ENCODE assay signal across 1 cellular context in the genomic region with DNA sequence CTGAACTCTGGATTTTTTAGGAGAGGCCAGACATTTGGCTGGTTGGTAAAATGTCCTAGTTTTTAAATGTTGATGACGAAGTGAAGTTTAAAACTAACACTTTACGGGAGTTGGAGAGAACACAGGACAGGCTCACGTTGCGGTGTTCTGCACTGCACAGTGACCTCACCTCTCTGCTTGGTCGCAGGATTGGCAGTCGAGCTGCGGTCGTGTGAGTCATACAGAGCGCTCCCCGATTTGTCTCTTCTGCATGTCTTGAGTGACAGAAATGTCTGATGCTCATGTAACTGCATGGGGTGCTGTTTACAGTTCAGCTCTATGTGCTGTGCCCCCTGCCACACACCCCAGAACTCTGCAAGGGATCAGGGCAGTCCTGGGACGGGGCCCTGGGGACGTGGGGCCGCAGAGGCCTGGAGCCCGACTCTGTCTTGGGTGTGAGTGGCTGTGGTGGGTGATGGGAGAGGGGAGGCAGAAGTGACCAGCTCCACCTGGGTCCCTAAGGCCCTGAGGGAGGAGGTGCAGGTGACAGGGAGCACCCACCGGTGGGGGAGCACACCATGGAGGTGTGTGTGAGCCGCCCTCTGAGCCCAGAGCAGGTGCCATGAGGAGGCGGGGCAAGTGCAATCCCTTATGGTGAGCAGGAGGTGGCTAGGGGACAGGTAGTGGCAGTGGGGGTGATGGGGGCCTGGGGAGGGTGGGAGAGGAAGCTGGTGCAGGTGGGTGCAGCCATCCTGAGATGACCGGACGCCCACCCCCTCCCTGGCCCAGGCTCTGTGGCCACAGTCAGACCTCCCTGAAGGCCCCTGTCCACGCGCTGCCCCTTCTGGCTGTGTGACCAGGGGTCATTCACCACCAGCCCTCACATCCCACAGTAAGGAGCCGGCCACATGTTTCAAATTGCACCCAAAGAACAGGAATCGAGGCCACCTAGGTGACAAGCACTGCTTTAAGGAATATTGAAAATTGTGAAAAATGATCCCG.
TF ChIP-seq lines count a peak whose summit lies in the region.

No MANE protein-coding gene starts in this region.

TF ChIP-seq in HepG2, 621 proteins besides CTCF, POLR2A, EP300 and RAD21 (continued from another document):
- TF ChIP-seq, protein P1, sequence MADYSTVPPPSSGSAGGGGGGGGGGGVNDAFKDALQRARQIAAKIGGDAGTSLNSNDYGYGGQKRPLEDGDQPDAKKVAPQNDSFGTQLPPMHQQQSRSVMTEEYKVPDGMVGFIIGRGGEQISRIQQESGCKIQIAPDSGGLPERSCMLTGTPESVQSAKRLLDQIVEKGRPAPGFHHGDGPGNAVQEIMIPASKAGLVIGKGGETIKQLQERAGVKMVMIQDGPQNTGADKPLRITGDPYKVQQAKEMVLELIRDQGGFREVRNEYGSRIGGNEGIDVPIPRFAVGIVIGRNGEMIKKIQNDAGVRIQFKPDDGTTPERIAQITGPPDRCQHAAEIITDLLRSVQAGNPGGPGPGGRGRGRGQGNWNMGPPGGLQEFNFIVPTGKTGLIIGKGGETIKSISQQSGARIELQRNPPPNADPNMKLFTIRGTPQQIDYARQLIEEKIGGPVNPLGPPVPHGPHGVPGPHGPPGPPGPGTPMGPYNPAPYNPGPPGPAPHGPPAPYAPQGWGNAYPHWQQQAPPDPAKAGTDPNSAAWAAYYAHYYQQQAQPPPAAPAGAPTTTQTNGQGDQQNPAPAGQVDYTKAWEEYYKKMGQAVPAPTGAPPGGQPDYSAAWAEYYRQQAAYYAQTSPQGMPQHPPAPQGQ (CRISPR knock-in tag; IDR thresholded peaks at IDR 0.05; ENCODE audit: borderline replicate concordance) = no peak
- no peak for TF ChIP-seq CC2D1A (CRISPR knock-in tag; IDR thresholded peaks at IDR 0.05)
